ENCODE assay signal across 9 cellular contexts in genomic region chr11:75445315-75445953, GRCh38. TPM values are rescaled to one million over a fixed set of nuclear protein-coding genes. Genes with fewer than 3 reads are reported as not detected.
DNase-seq lines count a peak whose midpoint lies in the region; ATAC-seq, FAIRE-seq and TF ChIP-seq lines count a peak whose summit lies in the region.
"Had no signal": no experiment of that assay in that cellular context is flagged by ENCODE, and none has a peak within 500 bp of the region (broad histone marks: within the 10 kb centered on the region; RNA-seq: fewer than 3 reads in every experiment).

No MANE protein-coding gene starts in this region.

- FAIRE-seq in H54 (lab: Jason Lieb, UNC) (no peak), pancreas (lab: Jason Lieb, UNC) (no peak)

- H3K36me3 ChIP-seq in pancreas, result no peaks in the 10 kb centered on the region
- no peaks in the 10 kb centered on the region for H3K36me3 ChIP-seq in upper lobe of right lung

- peaks cover 3% of the 10 kb centered on the region for H3K27me3 Mint-ChIP-seq in activated T-helper 2 cell treated with anti-CD3 and anti-CD28 coated beads, Interferon-gamma antibody, Interleukin-2, Interleukin-4, amounts not matched to agents 10 μg/mL and 5 μg/mL and 100 μg/mL, durations not matched to agents 14 hours and 24 hours and 36 hours (ENCODE audit: low read depth)
- H3K27me3 Mint-ChIP-seq: activated naive CD4-positive, alpha-beta T cell treated with anti-CD3 and anti-CD28 coated beads, Interleukin-2, amount 50 U/mL, for 24 hours had no signal

- H3K27me3 ChIP-seq in pancreas, result no peaks in the 10 kb centered on the region
- no peaks in the 10 kb centered on the region for H3K27me3 ChIP-seq in upper lobe of right lung

- no peak overlapping the region for H3K27ac Mint-ChIP-seq in activated T-helper 2 cell treated with anti-CD3 and anti-CD28 coated beads, Interferon-gamma antibody, Interleukin-2, Interleukin-4, amounts not matched to agents 10 μg/mL and 5 μg/mL and 100 μg/mL, durations not matched to agents 14 hours and 24 hours and 36 hours

- DNase-seq in COLO668 (lab: John Stamatoyannopoulos, UW; ENCODE audit: unreplicated experiment) (peak; percentile 47), H54 (ENCODE audit: insufficient read length, low spot score) (peak; percentile 67), RKO (ENCODE audit: low spot score) (peak; percentile 42), foreskin melanocyte (peak; percentile 29), pancreas (peak; percentile 43 to 91 (median 70)), upper lobe of right lung (peak; percentile 84)
- peak; percentile 48 for DNase-seq in activated T-helper 2 cell treated with anti-CD3 and anti-CD28 coated beads, Interferon-gamma antibody, Interleukin-2, Interleukin-4, amounts not matched to agents 10 μg/mL and 5 μg/mL and 100 μg/mL, durations not matched to agents 14 hours and 24 hours and 36 hours (ENCODE audit: low spot score)

- H3K4me1 ChIP-seq in pancreas (no peaks in the 10 kb centered on the region), upper lobe of right lung (no peaks in the 10 kb centered on the region)

- H3K27ac ChIP-seq in pancreas (no peak overlapping the region), upper lobe of right lung (no peak overlapping the region)

- H3K36me3 Mint-ChIP-seq in activated T-helper 2 cell treated with anti-CD3 and anti-CD28 coated beads, Interferon-gamma antibody, Interleukin-2, Interleukin-4, amounts not matched to agents 10 μg/mL and 5 μg/mL and 100 μg/mL, durations not matched to agents 14 hours and 24 hours and 36 hours (ENCODE audit: low read depth), result no peaks in the 10 kb centered on the region
- H3K36me3 Mint-ChIP-seq: activated naive CD4-positive, alpha-beta T cell treated with anti-CD3 and anti-CD28 coated beads, Interleukin-2, amount 50 U/mL, for 24 hours had no signal

- TF ChIP-seq CTCF in pancreas (IDR thresholded peaks at IDR 0.05) (peak; percentile 84 to 91 (median 88)), upper lobe of right lung (IDR thresholded peaks at IDR 0.05) (peak; percentile 95)

- peak; percentile 75 to 91 (median 88) for ATAC-seq in pancreas
- peak; percentile 83 for ATAC-seq in upper lobe of right lung
- ATAC-seq in HG03565 (IDR thresholded peaks at IDR 0.05; ENCODE audit: unreplicated experiment), result no peak

- intact Hi-C loops in activated T-helper 2 cell treated with anti-CD3 and anti-CD28 coated beads, Interferon-gamma antibody, Interleukin-2, Interleukin-4, amounts not matched to agents 10 μg/mL and 5 μg/mL and 100 μg/mL, durations not matched to agents 14 hours and 24 hours and 36 hours (cut with micrococcal nuclease), result loop anchor here (1.0 kb wide), 2 partner anchors 57 to 87 kb away; no protein-coding TSS in a partner anchor
- intact Hi-C loops in pancreas (cut with DNase I), result loop anchor here in 2 of 3 donors (10.0 kb wide), 2 partner anchors 51 to 89 kb away; partner anchors contain the start of gene RPS3 (in 1 of the 2)
- intact Hi-C loops in upper lobe of right lung (cut with DNase I), result loop anchor here (2.0 kb wide), 1 partner anchor 89 kb away; no protein-coding TSS in a partner anchor

- no peaks in the 10 kb centered on the region for H3K4me1 Mint-ChIP-seq in activated T-helper 2 cell treated with anti-CD3 and anti-CD28 coated beads, Interferon-gamma antibody, Interleukin-2, Interleukin-4, amounts not matched to agents 10 μg/mL and 5 μg/mL and 100 μg/mL, durations not matched to agents 14 hours and 24 hours and 36 hours (ENCODE audit: low read depth)
- H3K4me1 Mint-ChIP-seq: activated naive CD4-positive, alpha-beta T cell treated with anti-CD3 and anti-CD28 coated beads, Interleukin-2, amount 50 U/mL, for 24 hours had no signal

- WGBS in pancreas, 2 donors, result 13 to 14% methylated on average over 6 of the region's 6 CpGs

- H3K4me3 Mint-ChIP-seq in activated T-helper 2 cell treated with anti-CD3 and anti-CD28 coated beads, Interferon-gamma antibody, Interleukin-2, Interleukin-4, amounts not matched to agents 10 μg/mL and 5 μg/mL and 100 μg/mL, durations not matched to agents 14 hours and 24 hours and 36 hours (ENCODE audit: low read depth), result no peak overlapping the region
- H3K4me3 Mint-ChIP-seq: activated naive CD4-positive, alpha-beta T cell treated with anti-CD3 and anti-CD28 coated beads, Interleukin-2, amount 50 U/mL, for 24 hours had no signal

- no peak for TF ChIP-seq POLR2A in H54 (IDR thresholded peaks at IDR 0.05; ENCODE audit: low read depth, low read length)

- H3K4me3 ChIP-seq in pancreas, result no peak overlapping the region
- H3K4me3 ChIP-seq in upper lobe of right lung, result no peak overlapping the region

- H3K9me3 Mint-ChIP-seq in activated T-helper 2 cell treated with anti-CD3 and anti-CD28 coated beads, Interferon-gamma antibody, Interleukin-2, Interleukin-4, amounts not matched to agents 10 μg/mL and 5 μg/mL and 100 μg/mL, durations not matched to agents 14 hours and 24 hours and 36 hours, result no peaks in the 10 kb centered on the region
- H3K9me3 Mint-ChIP-seq: activated naive CD4-positive, alpha-beta T cell treated with anti-CD3 and anti-CD28 coated beads, Interleukin-2, amount 50 U/mL, for 24 hours had no signal

- H3K9me3 ChIP-seq in pancreas, result no peaks in the 10 kb centered on the region
- no peaks in the 10 kb centered on the region for H3K9me3 ChIP-seq in upper lobe of right lung

RNA-seq across cellular contexts. Expression of gene KLHL35, which starts 12.4 kb away (rescaled TPM):
- 0.87 and 1.6 TPM in 2 replicates for total RNA-seq in activated T-helper 2 cell treated with anti-CD3 and anti-CD28 coated beads, Interferon-gamma antibody, Interleukin-2, Interleukin-4, amounts not matched to agents 10 μg/mL and 5 μg/mL and 100 μg/mL, durations not matched to agents 14 hours and 24 hours and 36 hours
- total RNA-seq in pancreas, result 1 to 10 TPM in 5 of 6 donors, under 1 TPM in 1; 0.97 to 3.1 (median 1.7) TPM
- 1 to 10 TPM; 1.7 to 2.5 TPM for polyA plus RNA-seq in pancreas
- 3.4 TPM for total RNA-seq in upper lobe of right lung

RNA-seq across cellular contexts. Expression of gene RPS3, which starts 46.1 kb away (rescaled TPM):
- 3,460 and 3,552 TPM in 2 replicates for total RNA-seq in activated T-helper 2 cell treated with anti-CD3 and anti-CD28 coated beads, Interferon-gamma antibody, Interleukin-2, Interleukin-4, amounts not matched to agents 10 μg/mL and 5 μg/mL and 100 μg/mL, durations not matched to agents 14 hours and 24 hours and 36 hours
- total RNA-seq in pancreas, result 1,000 to 10,000 TPM in 5 of 6 donors, 100 to 1,000 TPM in 1; 824 to 1,938 (median 1,523) TPM
- polyA plus RNA-seq in pancreas, result 1,000 to 10,000 TPM; 1,208 to 1,382 TPM
- total RNA-seq in upper lobe of right lung, result 1,778 TPM

Comparison
In these comparisons a context has a peak if more than half of its experiments do, and no peak if none do; other contexts are left out.
1. DNase-seq: peak in every context shown above with its lines; median percentile 84 in upper lobe of right lung; 70 in pancreas; 67 in H54; 48 in activated T-helper 2 cell treated with anti-CD3 and anti-CD28 coated beads, Interferon-gamma antibody, Interleukin-2, Interleukin-4, amounts not matched to agents 10 μg/mL and 5 μg/mL and 100 μg/mL, durations not matched to agents 14 hours and 24 hours and 36 hours; 47 in COLO668; 42 in RKO; 29 in foreskin melanocyte.